In genomic region chr2:176944998-176945397, GRCh38 we compare ENCODE assay signal across 33 cellular contexts.
DNase-seq lines count a peak whose midpoint lies in the region; ATAC-seq, FAIRE-seq and TF ChIP-seq lines count a peak whose summit lies in the region.
"Had no signal": no experiment of that assay in that cellular context is flagged by ENCODE, and none has a peak within 500 bp of the region (broad histone marks: within the 10 kb centered on the region; RNA-seq: fewer than 3 reads in every experiment).

No MANE protein-coding gene starts in this region.

- no peaks in the 10 kb centered on the region for H3K9me2 ChIP-seq in MM.1S (replicated peaks; ENCODE audit: insufficient read depth, low read length)

- H3K4me3 ChIP-seq in MM.1S (ENCODE audit: low read length): no peak overlapping the region
- no peak overlapping the region for H3K4me3 ChIP-seq in mucosa of descending colon
- H3K4me3 ChIP-seq in small intestine (ENCODE audit: low read depth in 1 of 2, low read length in 2 of 2): no peak overlapping the region
- no peak overlapping the region for H3K4me3 ChIP-seq in MG63
- H3K4me3 ChIP-seq: A549; BLaER1; BLaER1 treated with 17β-estradiol and CSF1 and Interleukin-3, amounts not matched to agents 10 nM and 100 nM had no signal

- peak; percentile 58 for DNase-seq in MM.1S
- no peak for DNase-seq in mucosa of descending colon
- DNase-seq in small intestine: peak; percentile 17
- DNase-seq in MG63: no peak
- no peak for DNase-seq in anterior cingulate cortex (lab: John Stamatoyannopoulos, UW)
- DNase-seq: 8988T; ACHN; AML-193; BE2C; C1 segment of cervical spinal cord; Caco-2; Calu3; CD4-positive, alpha-beta memory T cell; CD4-positive, alpha-beta T cell; CD4-positive, CD25-positive, alpha-beta regulatory T cell; CD8-positive, alpha-beta memory T cell; CD8-positive, alpha-beta T cell; COR-L47; DMS 273 treated with DMSO at 0.1 percent for 48 hours; DMS153; DMS53; DMS79; DMS79 treated with DMSO at 0.1 percent for 48 hours; DND-41; EL had no signal

- H3K27me3 ChIP-seq in MM.1S (replicated peaks; ENCODE audit: insufficient read depth, low read length) (no peaks in the 10 kb centered on the region), small intestine (ENCODE audit: control insufficient read depth in 2 of 2, insufficient read depth in 2 of 2, low read length in 2 of 2) (no peaks in the 10 kb centered on the region), MG63 (no peaks in the 10 kb centered on the region)
- H3K27me3 ChIP-seq: BE2C; BLaER1; BLaER1 treated with 17β-estradiol and CSF1 and Interleukin-3, amounts not matched to agents 10 nM and 100 nM had no signal

- H3F3A ChIP-seq in MM.1S (ENCODE audit: insufficient read depth, low read length): peaks cover 4% of the 10 kb centered on the region; the same call in 1 of the 2 replicates

- no peaks in the 10 kb centered on the region for H3K79me2 ChIP-seq in MM.1S (ENCODE audit: low read length)

- H4K20me1 ChIP-seq in MM.1S (ENCODE audit: insufficient read depth, low read length): no peaks in the 10 kb centered on the region
- H4K20me1 ChIP-seq: BLaER1; BLaER1 treated with 17β-estradiol and CSF1 and Interleukin-3, amounts not matched to agents 10 nM and 100 nM had no signal

- ATAC-seq in mucosa of descending colon: peak; percentile 55
- no peak for ATAC-seq in HG03342 (IDR thresholded peaks at IDR 0.05; ENCODE audit: unreplicated experiment)
- ATAC-seq: A549; CD8-positive, alpha-beta T cell had no signal

- WGBS in small intestine, 3 donors: 25 to 64% (median 34%) methylated on average over 3 of the region's 3 CpGs

- H3K9ac ChIP-seq in MM.1S (ENCODE audit: low read length): no peak overlapping the region
- H3K9ac ChIP-seq: BLaER1; BLaER1 treated with 17β-estradiol and CSF1 and Interleukin-3, amounts not matched to agents 10 nM and 100 nM had no signal

- H2AFZ ChIP-seq in MM.1S (ENCODE audit: low read length): no peak overlapping the region

- H3K4me1 ChIP-seq in MM.1S (ENCODE audit: low read length) (peaks cover 19% of the 10 kb centered on the region), mucosa of descending colon (ENCODE audit: low read depth) (no peaks in the 10 kb centered on the region), small intestine (ENCODE audit: control insufficient read depth in 2 of 2, insufficient read depth in 1 of 2, low read depth in 1 of 2, low read length in 1 of 2) (no peaks in the 10 kb centered on the region)
- H3K4me1 ChIP-seq: A549; BE2C; BLaER1; BLaER1 treated with 17β-estradiol and CSF1 and Interleukin-3, amounts not matched to agents 10 nM and 100 nM; Caco-2 had no signal

- H3K36me3 ChIP-seq in MM.1S (replicated peaks; ENCODE audit: insufficient read depth, low read length): no peaks in the 10 kb centered on the region
- no peaks in the 10 kb centered on the region for H3K36me3 ChIP-seq in mucosa of descending colon (ENCODE audit: low read depth)
- H3K36me3 ChIP-seq in small intestine (ENCODE audit: control insufficient read depth in 2 of 2, insufficient read depth in 2 of 2, low read length in 2 of 2): no peaks in the 10 kb centered on the region
- H3K36me3 ChIP-seq in MG63: no peaks in the 10 kb centered on the region
- H3K36me3 ChIP-seq: BE2C; BLaER1; BLaER1 treated with 17β-estradiol and CSF1 and Interleukin-3, amounts not matched to agents 10 nM and 100 nM had no signal

- no peak overlapping the region for H3K27ac ChIP-seq in MM.1S (ENCODE audit: low read length)
- H3K27ac ChIP-seq in small intestine (ENCODE audit: low read depth in 1 of 2, low read length in 1 of 2): no peak overlapping the region
- H3K27ac ChIP-seq: 22Rv1; A549; BLaER1; BLaER1 treated with 17β-estradiol and CSF1 and Interleukin-3, amounts not matched to agents 10 nM and 100 nM; C4-2B had no signal

- no peak for FAIRE-seq in small intestine (lab: Jason Lieb, UNC)
- FAIRE-seq: A204.1, A549, D721Med had no signal

- H3K4me2 ChIP-seq in MM.1S (ENCODE audit: low read depth, low read length): peak overlapping the region; percentile 35
- H3K4me2 ChIP-seq: A549; BLaER1; BLaER1 treated with 17β-estradiol and CSF1 and Interleukin-3, amounts not matched to agents 10 nM and 100 nM had no signal

- H3K9me3 ChIP-seq in MM.1S (replicated peaks; ENCODE audit: insufficient read depth, low read length): no peaks in the 10 kb centered on the region
- no peaks in the 10 kb centered on the region for H3K9me3 ChIP-seq in mucosa of descending colon
- H3K9me3 ChIP-seq in small intestine (ENCODE audit: control insufficient read depth, low read depth): no peaks in the 10 kb centered on the region
- no peaks in the 10 kb centered on the region for H3K9me3 ChIP-seq in MG63
- H3K9me3 ChIP-seq: A549, BE2C, Caco-2 had no signal

- intact Hi-C loops in mucosa of descending colon (cut with DNase I, micrococcal nuclease): no loop called here

- TF ChIP-seq CTCF in MM.1S (IDR thresholded peaks at IDR 0.05; ENCODE audit: low read length) (no peak), mucosa of descending colon (IDR thresholded peaks at IDR 0.05) (no peak)

Comparison
In these comparisons a context has a peak if more than half of its experiments do, and no peak if none do; other contexts are left out.
1. DNase-seq: peak in MM.1S (single experiment) and small intestine (single experiment); none in mucosa of descending colon (0 of 3), MG63 (single experiment) and anterior cingulate cortex (0 of 58).